Comparison of ENCODE assay signal across 10 cellular contexts in the genomic region with DNA sequence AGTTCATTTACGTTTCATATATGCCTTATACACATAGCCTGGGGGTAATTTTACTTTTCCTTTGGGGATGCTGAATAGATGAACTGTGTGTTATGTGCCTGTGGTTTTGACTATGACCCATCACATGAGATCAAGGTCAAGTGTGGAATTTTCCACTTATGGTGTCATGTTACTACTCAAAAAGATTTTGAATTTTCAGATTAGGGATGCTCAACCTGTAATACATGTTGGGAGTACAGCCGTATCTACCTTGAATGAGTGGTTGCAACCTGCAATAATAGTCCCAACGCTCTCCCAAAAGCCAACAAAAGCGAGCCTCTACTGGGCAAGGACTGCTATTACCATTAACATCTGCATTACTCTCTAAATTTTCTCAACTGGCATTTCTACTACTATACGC.
DNase-seq lines count a peak whose midpoint lies in the region; ATAC-seq and TF ChIP-seq lines count a peak whose summit lies in the region.
"Had no signal": no experiment of that assay in that cellular context is flagged by ENCODE, and none has a peak within 500 bp of the region (broad histone marks: within the 10 kb centered on the region; RNA-seq: fewer than 3 reads in every experiment).

No MANE protein-coding gene starts in this region.

- TF ChIP-seq CTCF in AG04449 (IDR thresholded peaks at IDR 0.05; ENCODE audit: insufficient read depth, low read length, missing control alignments) = peak; percentile 6
- TF ChIP-seq CTCF in GM12873 (IDR thresholded peaks at IDR 0.05; ENCODE audit: insufficient read depth, low read depth, low read length, missing control alignments) = peak; percentile 47
- TF ChIP-seq CTCF in activated B cell treated with CpG ODN at 0.5 μM for 24 hours (IDR thresholded peaks at IDR 0.05) = no peak
- peak; percentile 21 for TF ChIP-seq CTCF in kidney epithelial cell (IDR thresholded peaks at IDR 0.05; ENCODE audit: insufficient read depth, low read length, poor library complexity, severe bottlenecking)
- no peak for TF ChIP-seq CTCF in breast epithelium (IDR thresholded peaks at IDR 0.05)

- peaks cover 6% of the 10 kb centered on the region; the same call in 1 of the 2 replicates for H4K20me1 ChIP-seq in Karpas-422 (ENCODE audit: insufficient read depth, low read depth, low read length)

- peaks cover 82% of the 10 kb centered on the region for H3K36me3 Mint-ChIP-seq in activated B cell treated with CpG ODN at 0.5 μM for 24 hours (ENCODE audit: low read depth)

- CTCF ChIA-PET in AG04449 (lab: Yijun Ruan, JAX) (interaction anchor here (1.1 to 1.8 kb wide), 4 partner anchors 17 to 176 kb away, joined by 4 to 5 read pairs (median 4); no protein-coding TSS in a partner anchor), activated B cell treated with CpG ODN at 0.5 μM for 24 hours (lab: Charles Lee) (no interaction called here)

- no peak for ATAC-seq in activated B cell treated with CpG ODN at 0.5 μM for 24 hours (ENCODE audit: low read depth)

- no peak overlapping the region for H2AFZ ChIP-seq in Karpas-422 (ENCODE audit: low read length)

- intact Hi-C loops in activated B cell treated with CpG ODN at 0.5 μM for 24 hours (cut with micrococcal nuclease) = no loop called here
- intact Hi-C loops in breast epithelium (cut with DNase I; ENCODE audit: low total_unique reads) = no loop called here

- TF ChIP-seq POLR2A in breast epithelium (IDR thresholded peaks at IDR 0.05) = no peak

- H3K9me3 ChIP-seq in Karpas-422 (ENCODE audit: low read length) = no peaks in the 10 kb centered on the region
- H3K9me3 ChIP-seq in breast epithelium = no peaks in the 10 kb centered on the region

- H3K4me3 ChIP-seq in AG04449 (ENCODE audit: low read depth, low read length) (no peak overlapping the region), kidney epithelial cell (ENCODE audit: low read depth, low read length) (no peak overlapping the region), Karpas-422 (ENCODE audit: low read length) (no peak overlapping the region), breast epithelium (no peak overlapping the region)

- no peak overlapping the region for H3K4me2 ChIP-seq in Karpas-422 (ENCODE audit: low read depth, low read length, poor library complexity, severe bottlenecking)
- H3K4me2 ChIP-seq: KMS-11 had no signal

- H3K27ac Mint-ChIP-seq in activated B cell treated with CpG ODN at 0.5 μM for 24 hours = peak overlapping the region; percentile 7

- H3K27me3 Mint-ChIP-seq in activated B cell treated with CpG ODN at 0.5 μM for 24 hours = no peaks in the 10 kb centered on the region

- H3K27me3 ChIP-seq in kidney epithelial cell (ENCODE audit: control insufficient read depth, insufficient read depth, low read length) = no peaks in the 10 kb centered on the region
- H3K27me3 ChIP-seq in Karpas-422 (ENCODE audit: low read length) = no peaks in the 10 kb centered on the region
- H3K27me3 ChIP-seq in breast epithelium = no peaks in the 10 kb centered on the region

- no peaks in the 10 kb centered on the region for H3K9me3 Mint-ChIP-seq in activated B cell treated with CpG ODN at 0.5 μM for 24 hours

- H3K4me1 ChIP-seq in Karpas-422 (ENCODE audit: low read length) = peaks cover 8% of the 10 kb centered on the region
- no peaks in the 10 kb centered on the region for H3K4me1 ChIP-seq in breast epithelium

- no peaks in the 10 kb centered on the region for H3K9me2 ChIP-seq in Karpas-422 (replicated peaks; ENCODE audit: insufficient read depth, low read length)

- H3K4me1 Mint-ChIP-seq in activated B cell treated with CpG ODN at 0.5 μM for 24 hours = peaks cover 26% of the 10 kb centered on the region

- H3K36me3 ChIP-seq in kidney epithelial cell (ENCODE audit: control insufficient read depth, insufficient read depth, low read length) (peaks cover 3% of the 10 kb centered on the region), Karpas-422 (ENCODE audit: insufficient read depth, low read length) (peaks cover 42% of the 10 kb centered on the region), breast epithelium (no peaks in the 10 kb centered on the region)

- no peak overlapping the region for H3K9ac ChIP-seq in Karpas-422 (ENCODE audit: low read length)
- H3K9ac ChIP-seq: KMS-11 had no signal

- no peak for DNase-seq in AG04449 (ENCODE audit: low read depth, low spot score)
- DNase-seq in activated B cell treated with CpG ODN at 0.5 μM for 24 hours = no peak
- no peak for DNase-seq in kidney epithelial cell (ENCODE audit: low read depth)
- no peak for DNase-seq in occipital lobe (lab: John Stamatoyannopoulos, UW)
- DNase-seq in Karpas-422 = no peak
- no peak for DNase-seq in NCI-H510A (lab: John Stamatoyannopoulos, UW)
- no peak for DNase-seq in breast epithelium (ENCODE audit: low spot score in 2 of 2)
- DNase-seq: stimulated activated CD4-positive, alpha-beta T cell treated with anti-CD3 and anti-CD28 coated beads, Interleukin-12 subunit alpha, Interleukin-12 subunit beta, amount 100 ng/mL, for 4 hours had no signal

- no peak overlapping the region for H3K4me3 Mint-ChIP-seq in activated B cell treated with CpG ODN at 0.5 μM for 24 hours

- POLR2A ChIA-PET in AG04449 (lab: Yijun Ruan, JAX) = no interaction called here
- POLR2A ChIA-PET in activated B cell treated with CpG ODN at 0.5 μM for 24 hours (lab: Charles Lee) = no interaction called here

- H3K79me2 ChIP-seq in Karpas-422 (ENCODE audit: low read length) = peaks cover 89% of the 10 kb centered on the region

- no peak overlapping the region for H3K27ac ChIP-seq in Karpas-422 (ENCODE audit: low read length)
- no peak overlapping the region for H3K27ac ChIP-seq in breast epithelium
- H3K27ac ChIP-seq: KMS-11 had no signal

Comparison
In these comparisons a context has a peak if more than half of its experiments do, and no peak if none do; other contexts are left out.
1. CTCF ChIP-seq: peak in AG04449 (single experiment), GM12873 (single experiment) and kidney epithelial cell (single experiment); none in activated B cell treated with CpG ODN at 0.5 μM for 24 hours (single experiment) and breast epithelium (0 of 3).